ENCODE assay signal across 12 cellular contexts in the genomic region with DNA sequence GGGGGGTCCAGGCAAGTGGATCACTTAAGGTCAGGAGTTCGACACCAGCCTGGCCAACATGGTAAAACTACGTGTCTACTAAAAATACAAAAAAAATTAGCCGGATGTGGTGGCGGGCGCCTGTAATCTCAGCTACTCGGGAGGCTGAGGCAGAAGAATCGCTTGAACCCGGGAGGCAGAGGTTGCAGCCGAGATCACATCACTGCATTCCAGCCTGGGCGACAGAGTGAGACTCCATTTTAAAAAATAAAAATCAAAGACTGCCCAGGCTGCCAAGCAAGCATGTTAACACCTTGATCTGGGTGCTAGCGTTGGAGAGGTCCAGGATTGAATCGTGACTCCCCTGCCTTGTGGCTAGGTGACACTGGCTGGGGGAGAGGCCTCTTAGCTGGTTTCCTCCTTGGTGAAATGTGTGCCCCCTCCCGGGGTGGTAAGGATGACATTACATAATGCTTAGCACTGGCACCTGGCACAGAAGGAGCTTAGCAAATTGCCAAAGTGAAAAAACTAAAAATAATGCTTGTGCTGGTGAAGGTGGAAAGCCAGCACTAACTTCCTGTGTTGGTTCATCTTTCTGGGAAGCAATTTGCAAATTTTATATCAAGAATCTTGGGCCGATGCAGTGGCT. TPM values are rescaled to one million over a fixed set of nuclear protein-coding genes. Genes with fewer than 3 reads are reported as not detected.
DNase-seq lines count a peak whose midpoint lies in the region; ATAC-seq, FAIRE-seq and TF ChIP-seq lines count a peak whose summit lies in the region.
"Had no signal": no experiment of that assay in that cellular context is flagged by ENCODE, and none has a peak within 500 bp of the region (broad histone marks: within the 10 kb centered on the region; RNA-seq: fewer than 3 reads in every experiment).

No MANE protein-coding gene starts in this region.

- TF ChIP-seq CTCF in Caco-2 (IDR thresholded peaks at IDR 0.05; ENCODE audit: insufficient read depth in 1 of 2, low read depth in 1 of 2, low read length in 1 of 2, severe bottlenecking in 1 of 2, unreplicated experiment in 1 of 2) (no peak), Panc1 (IDR thresholded peaks at IDR 0.05) (no peak), esophagus muscularis mucosa (IDR thresholded peaks at IDR 0.05) (no peak)

- in situ Hi-C loops in Panc1 (cut with HindIII; ENCODE audit: low pct_unique_long_range_greater_than_20kb, low sequenced_read_pairs), result no loop called here

- H3K27me3 Mint-ChIP-seq in Caco-2 (ENCODE audit: insufficient read depth, unreplicated experiment), result no peaks in the 10 kb centered on the region
- H3K27me3 Mint-ChIP-seq: central memory CD8-positive, alpha-beta T cell had no signal

- CTCF ChIA-PET in Caco-2 (lab: Charles Lee), result interaction anchor here (0.7 to 1.9 kb wide), 8 partner anchors 10 to 83 kb away, joined by 3 to 10 read pairs (median 5); partner anchors contain the start of genes BBLN, DNM1, GOLGA2 and SWI5
- CTCF ChIA-PET in Panc1 (lab: Charles Lee), result interaction anchor here (0.6 kb wide), 2 partner anchors 29 to 947 kb away, joined by 3 to 5 read pairs; no protein-coding TSS in a partner anchor

- peaks cover 37% of the 10 kb centered on the region for H3K36me3 Mint-ChIP-seq in Caco-2 (ENCODE audit: insufficient read depth, unreplicated experiment)

- WGBS in esophagus muscularis mucosa, result 85% methylated on average over 14 of the region's 14 CpGs
- WGBS in small intestine, 3 donors, result 84 to 87% (median 87%) methylated on average over 14 of the region's 14 CpGs

- FAIRE-seq in small intestine (lab: Jason Lieb, UNC), result no peak

- POLR2A ChIA-PET in Caco-2 (lab: Charles Lee) (interaction anchor here (0.5 to 1.3 kb wide), 3 partner anchors 25 to 147 kb away, joined by 3 to 5 read pairs (median 4); partner anchors contain the start of genes GOLGA2 and SWI5), Panc1 (lab: Charles Lee) (no interaction called here)

- H3K4me3 ChIP-seq in Caco-2 (ENCODE audit: low read depth, low read length), result no peak overlapping the region; the same call in 1 of the 2 replicates
- H3K4me3 ChIP-seq in Panc1 (ENCODE audit: low read depth in 2 of 2, low read length in 2 of 2), result peak overlapping the region; percentile 67 to 68; a peak in 3 of 4 replicates
- peak overlapping the region in 1 of 4 donors; percentile 86 for H3K4me3 ChIP-seq in esophagus muscularis mucosa
- no peak overlapping the region for H3K4me3 ChIP-seq in small intestine (ENCODE audit: low read depth in 1 of 2, low read length in 2 of 2)

- H3K36me3 ChIP-seq in Caco-2 (ENCODE audit: control insufficient read depth, insufficient read depth, low read length) (no peaks in the 10 kb centered on the region; the same call in 1 of the 2 replicates), Panc1 (ENCODE audit: control insufficient read depth, insufficient read depth, low read length) (no peaks in the 10 kb centered on the region; the same call in none of the 2 replicates), esophagus muscularis mucosa (peaks cover 0 to 18% (median 11%) of the 10 kb centered on the region in 4 donors), small intestine (ENCODE audit: control insufficient read depth in 2 of 2, insufficient read depth in 2 of 2, low read length in 2 of 2) (no peaks in the 10 kb centered on the region)

- peak overlapping the region; percentile 89 for H3K4me3 Mint-ChIP-seq in Caco-2 (ENCODE audit: unreplicated experiment)
- H3K4me3 Mint-ChIP-seq: activated T-cell treated with anti-CD3 and anti-CD28 coated beads, Interleukin-2, amount 50 U/mL, for 4 hours; central memory CD8-positive, alpha-beta T cell had no signal

- H3K9me3 Mint-ChIP-seq in Caco-2 (ENCODE audit: unreplicated experiment), result no peaks in the 10 kb centered on the region
- H3K9me3 Mint-ChIP-seq: activated T-cell treated with anti-CD3 and anti-CD28 coated beads, Interleukin-2, amount 50 U/mL, for 4 hours; central memory CD8-positive, alpha-beta T cell; WTC11 had no signal

- H3K27me3 ChIP-seq in Caco-2 (replicated peaks; ENCODE audit: control insufficient read depth, insufficient read depth, low read length) (no peaks in the 10 kb centered on the region), Panc1 (ENCODE audit: control insufficient read depth, insufficient read depth, low read length) (no peaks in the 10 kb centered on the region), esophagus muscularis mucosa (no peaks in the 10 kb centered on the region), small intestine (ENCODE audit: control insufficient read depth in 2 of 2, insufficient read depth in 2 of 2, low read length in 2 of 2) (no peaks in the 10 kb centered on the region)

- H3K4me1 ChIP-seq in Caco-2 (0 out of 2 replicates have a peak, but pooled peaks cover 7% of the 10 kb centered on the region), Panc1 (ENCODE audit: control insufficient read depth, insufficient read depth, low read length) (no peaks in the 10 kb centered on the region; the same call in 1 of the 2 replicates), esophagus muscularis mucosa (peaks cover 23 to 34% (median 31%) of the 10 kb centered on the region in 4 donors), small intestine (ENCODE audit: control insufficient read depth in 2 of 2, insufficient read depth in 1 of 2, low read depth in 1 of 2, low read length in 1 of 2) (peaks cover 0 to 4% of the 10 kb centered on the region in 2 donors)

- no peak for TF ChIP-seq EP300 in esophagus muscularis mucosa (IDR thresholded peaks at IDR 0.05)

- ATAC-seq in Panc1 (no peak), HG02970 (IDR thresholded peaks at IDR 0.05; ENCODE audit: low FRiP score, unreplicated experiment) (no peak)
- ATAC-seq: WTC11 had no signal

- intact Hi-C loops in Caco-2 (cut with micrococcal nuclease; ENCODE audit: unreplicated experiment), result loop anchor here (1.0 to 10.0 kb wide), 3 partner anchors 10 to 151 kb away; partner anchors contain the start of genes DNM1, PTGES2 and SLC27A4
- intact Hi-C loops in Panc1 (cut with micrococcal nuclease; ENCODE audit: unreplicated experiment), result no loop called here
- intact Hi-C loops in esophagus muscularis mucosa (cut with DNase I), result no loop called here

- BruUV-seq in Caco-2 (replicated peaks; lab: Mats Ljungman, UMichigan), result no TSS peak
- no TSS peak for BruUV-seq in Panc1 (replicated peaks; lab: Mats Ljungman, UMichigan)

- peak overlapping the region; percentile 80 for H3K27ac Mint-ChIP-seq in Caco-2 (ENCODE audit: unreplicated experiment)
- H3K27ac Mint-ChIP-seq: WTC11 had no signal

- no peaks in the 10 kb centered on the region for H3K9me3 ChIP-seq in Caco-2
- H3K9me3 ChIP-seq in Panc1 (ENCODE audit: control insufficient read depth, insufficient read depth, low read depth, low read length), result no peaks in the 10 kb centered on the region
- no peaks in the 10 kb centered on the region for H3K9me3 ChIP-seq in esophagus muscularis mucosa
- no peaks in the 10 kb centered on the region for H3K9me3 ChIP-seq in small intestine (ENCODE audit: control insufficient read depth, low read depth)

- no peak for TF ChIP-seq POLR2A in esophagus muscularis mucosa (IDR thresholded peaks at IDR 0.05; ENCODE audit: low read depth)

- DNase-seq in Caco-2 (no peak), Panc1 (ENCODE audit: low read depth, low spot score) (no peak), esophagus muscularis mucosa (ENCODE audit: extremely low spot score) (no peak), small intestine (no peak), GM03348 (ENCODE audit: low spot score) (no peak), NCI-H526 (lab: John Stamatoyannopoulos, UW) (no peak), HuH-7.5 (ENCODE audit: low spot score) (no peak)
- DNase-seq: activated T-cell treated with anti-CD3 and anti-CD28 coated beads, Interleukin-2, amount 50 U/mL, for 4 hours; NCI-H1048 had no signal

- H3K27ac ChIP-seq in Panc1 (ENCODE audit: low read length) (peak overlapping the region; percentile 70), esophagus muscularis mucosa (replicated peaks in 1 of 4) (peak overlapping the region; percentile 86 to 95 (median 91)), small intestine (ENCODE audit: low read depth in 1 of 2, low read length in 1 of 2) (peak overlapping the region; percentile 77 to 93)

- H3K4me1 Mint-ChIP-seq in Caco-2 (ENCODE audit: low read depth, unreplicated experiment), result peaks cover 8% of the 10 kb centered on the region

RNA-seq across cellular contexts. Expression of gene CIZ1, which starts 2.2 kb away (rescaled TPM):
- total RNA-seq in Caco-2 (2022), result 154 and 187 TPM in 2 replicates
- 111 TPM for total RNA-seq in Panc1 (2021; ENCODE audit: unreplicated experiment)
- 78.0 TPM for polyA plus RNA-seq in Panc1 (2012; ENCODE audit: insufficient read length)
- 100 to 1,000 TPM in 1 of 4 donors, 10 to 100 TPM in 3; 57.5 to 110 (median 73.2) TPM for total RNA-seq in esophagus muscularis mucosa
- 10 to 100 TPM; 44.5 to 48.6 (median 47.0) TPM for polyA plus RNA-seq in small intestine

RNA-seq across cellular contexts. Expression of gene DNM1, which starts 9.6 kb away (rescaled TPM):
- total RNA-seq in Caco-2 (2022), result 3.9 and 5.2 TPM in 2 replicates
- 18.7 TPM for total RNA-seq in Panc1 (2021; ENCODE audit: unreplicated experiment)
- 21.0 TPM for polyA plus RNA-seq in Panc1 (2012; ENCODE audit: insufficient read length)
- total RNA-seq in esophagus muscularis mucosa, result 10 to 100 TPM; 10.9 to 27.0 (median 16.8) TPM
- 1 to 10 TPM in 1 of 3 donors, under 1 TPM in 2; 0.45 to 6.5 (median 0.81) TPM for polyA plus RNA-seq in small intestine

RNA-seq across cellular contexts. Expression of gene BBLN, which starts 33.5 kb away (rescaled TPM):
- total RNA-seq in Caco-2 (2022), result 34.2 and 36.5 TPM in 2 replicates
- total RNA-seq in Panc1 (2021; ENCODE audit: unreplicated experiment), result 48.5 TPM
- 62.5 TPM for polyA plus RNA-seq in Panc1 (2012; ENCODE audit: insufficient read length)
- 100 to 1,000 TPM; 132 to 213 (median 148) TPM for total RNA-seq in esophagus muscularis mucosa
- polyA plus RNA-seq in small intestine, result 100 to 1,000 TPM in 1 of 3 donors, 10 to 100 TPM in 2; 45.4 to 111 (median 83.8) TPM

RNA-seq across cellular contexts. Expression of gene LCN2, which starts 44.3 kb away (rescaled TPM):
- total RNA-seq in Caco-2 (2022), result not detected in 2 replicates
- 1.0 TPM for total RNA-seq in Panc1 (2021; ENCODE audit: unreplicated experiment)
- polyA plus RNA-seq in Panc1 (2012; ENCODE audit: insufficient read length), result not detected
- total RNA-seq in esophagus muscularis mucosa, result 1 to 10 TPM in 1 of 4 donors, under 1 TPM in 1, not detected in 2; 0.83 to 6.2 TPM
- 100 to 1,000 TPM in 1 of 3 donors, 1 to 10 TPM in 2; 1.6 to 582 (median 5.4) TPM for polyA plus RNA-seq in small intestine
- total RNA-seq: activated T-cell treated with anti-CD3 and anti-CD28 coated beads, Interleukin-2, amount 50 U/mL, for 4 hours had no signal

Comparison
In these comparisons a context has a peak if more than half of its experiments do, and no peak if none do; other contexts are left out.
1. H3K4me3 ChIP-seq: peak in Panc1 (2 of 2); none in Caco-2 (single experiment) and small intestine (0 of 2).
2. Peak in every context shown above with its lines, with median percentiles within 50 percentile points of each other: H3K27ac ChIP-seq.